In the genomic region with DNA sequence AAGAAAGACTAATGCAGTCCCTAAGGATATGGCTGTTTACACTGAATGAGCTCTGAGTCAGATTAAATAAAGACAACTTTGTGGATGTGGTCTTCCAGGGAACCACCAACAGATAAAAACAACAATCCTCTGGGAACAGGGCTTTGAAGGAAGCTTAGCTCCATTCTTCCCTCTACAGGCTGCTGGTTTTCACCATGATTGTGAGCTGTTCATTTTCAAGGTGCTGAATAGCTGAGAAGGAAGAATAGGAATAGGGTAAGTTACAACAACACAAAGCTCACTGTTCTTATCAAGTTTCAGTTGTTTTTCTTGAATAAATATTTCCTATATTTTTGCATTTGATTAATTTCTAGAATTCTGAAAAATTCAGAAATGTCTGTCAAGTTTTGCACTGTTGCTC, we compare ENCODE assay signal across 2 cellular contexts.
TF ChIP-seq lines count a peak whose summit lies in the region.

No MANE protein-coding gene starts in this region.

TF ChIP-seq in HepG2, 621 proteins besides CTCF, POLR2A, EP300 and RAD21 (continued from another document):
- no peak for TF ChIP-seq ZNF337 (CRISPR knock-in tag; IDR thresholded peaks at IDR 0.05; ENCODE audit: borderline replicate concordance, low read depth)
- TF ChIP-seq MEF2D (CRISPR knock-in tag; IDR thresholded peaks at IDR 0.05), result no peak
- TF ChIP-seq, protein P1, sequence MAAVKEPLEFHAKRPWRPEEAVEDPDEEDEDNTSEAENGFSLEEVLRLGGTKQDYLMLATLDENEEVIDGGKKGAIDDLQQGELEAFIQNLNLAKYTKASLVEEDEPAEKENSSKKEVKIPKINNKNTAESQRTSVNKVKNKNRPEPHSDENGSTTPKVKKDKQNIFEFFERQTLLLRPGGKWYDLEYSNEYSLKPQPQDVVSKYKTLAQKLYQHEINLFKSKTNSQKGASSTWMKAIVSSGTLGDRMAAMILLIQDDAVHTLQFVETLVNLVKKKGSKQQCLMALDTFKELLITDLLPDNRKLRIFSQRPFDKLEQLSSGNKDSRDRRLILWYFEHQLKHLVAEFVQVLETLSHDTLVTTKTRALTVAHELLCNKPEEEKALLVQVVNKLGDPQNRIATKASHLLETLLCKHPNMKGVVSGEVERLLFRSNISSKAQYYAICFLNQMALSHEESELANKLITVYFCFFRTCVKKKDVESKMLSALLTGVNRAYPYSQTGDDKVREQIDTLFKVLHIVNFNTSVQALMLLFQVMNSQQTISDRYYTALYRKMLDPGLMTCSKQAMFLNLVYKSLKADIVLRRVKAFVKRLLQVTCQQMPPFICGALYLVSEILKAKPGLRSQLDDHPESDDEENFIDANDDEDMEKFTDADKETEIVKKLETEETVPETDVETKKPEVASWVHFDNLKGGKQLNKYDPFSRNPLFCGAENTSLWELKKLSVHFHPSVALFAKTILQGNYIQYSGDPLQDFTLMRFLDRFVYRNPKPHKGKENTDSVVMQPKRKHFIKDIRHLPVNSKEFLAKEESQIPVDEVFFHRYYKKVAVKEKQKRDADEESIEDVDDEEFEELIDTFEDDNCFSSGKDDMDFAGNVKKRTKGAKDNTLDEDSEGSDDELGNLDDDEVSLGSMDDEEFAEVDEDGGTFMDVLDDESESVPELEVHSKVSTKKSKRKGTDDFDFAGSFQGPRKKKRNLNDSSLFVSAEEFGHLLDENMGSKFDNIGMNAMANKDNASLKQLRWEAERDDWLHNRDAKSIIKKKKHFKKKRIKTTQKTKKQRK (IDR thresholded peaks at IDR 0.05; ENCODE audit: low read length), result no peak
- no peak for TF ChIP-seq CENPT (CRISPR knock-in tag; IDR thresholded peaks at IDR 0.05; ENCODE audit: low read depth)
- TF ChIP-seq, protein P2, sequence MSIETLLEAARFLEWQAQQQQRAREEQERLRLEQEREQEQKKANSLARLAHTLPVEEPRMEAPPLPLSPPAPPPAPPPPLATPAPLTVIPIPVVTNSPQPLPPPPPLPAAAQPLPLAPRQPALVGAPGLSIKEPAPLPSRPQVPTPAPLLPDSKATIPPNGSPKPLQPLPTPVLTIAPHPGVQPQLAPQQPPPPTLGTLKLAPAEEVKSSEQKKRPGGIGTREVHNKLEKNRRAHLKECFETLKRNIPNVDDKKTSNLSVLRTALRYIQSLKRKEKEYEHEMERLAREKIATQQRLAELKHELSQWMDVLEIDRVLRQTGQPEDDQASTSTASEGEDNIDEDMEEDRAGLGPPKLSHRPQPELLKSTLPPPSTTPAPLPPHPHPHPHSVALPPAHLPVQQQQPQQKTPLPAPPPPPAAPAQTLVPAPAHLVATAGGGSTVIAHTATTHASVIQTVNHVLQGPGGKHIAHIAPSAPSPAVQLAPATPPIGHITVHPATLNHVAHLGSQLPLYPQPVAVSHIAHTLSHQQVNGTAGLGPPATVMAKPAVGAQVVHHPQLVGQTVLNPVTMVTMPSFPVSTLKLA (IDR thresholded peaks at IDR 0.05), result no peak
- TF ChIP-seq FOXO1 (CRISPR knock-in tag; IDR thresholded peaks at IDR 0.05), result no peak
- TF ChIP-seq ZNF761 (CRISPR knock-in tag; conservative IDR thresholded peaks at IDR 0.05), result no peak
- no peak for TF ChIP-seq ZFY (CRISPR knock-in tag; IDR thresholded peaks at IDR 0.05)
- TF ChIP-seq STAG1 (CRISPR knock-in tag; IDR thresholded peaks at IDR 0.05), result peak; percentile 45
- no peak for TF ChIP-seq ZMAT3 (CRISPR knock-in tag; conservative IDR thresholded peaks at IDR 0.05)
- no peak for TF ChIP-seq PITX1 (CRISPR knock-in tag; IDR thresholded peaks at IDR 0.05)
- no peak for TF ChIP-seq CBX1 (IDR thresholded peaks at IDR 0.05; ENCODE audit: low read depth)
- TF ChIP-seq, protein P3, sequence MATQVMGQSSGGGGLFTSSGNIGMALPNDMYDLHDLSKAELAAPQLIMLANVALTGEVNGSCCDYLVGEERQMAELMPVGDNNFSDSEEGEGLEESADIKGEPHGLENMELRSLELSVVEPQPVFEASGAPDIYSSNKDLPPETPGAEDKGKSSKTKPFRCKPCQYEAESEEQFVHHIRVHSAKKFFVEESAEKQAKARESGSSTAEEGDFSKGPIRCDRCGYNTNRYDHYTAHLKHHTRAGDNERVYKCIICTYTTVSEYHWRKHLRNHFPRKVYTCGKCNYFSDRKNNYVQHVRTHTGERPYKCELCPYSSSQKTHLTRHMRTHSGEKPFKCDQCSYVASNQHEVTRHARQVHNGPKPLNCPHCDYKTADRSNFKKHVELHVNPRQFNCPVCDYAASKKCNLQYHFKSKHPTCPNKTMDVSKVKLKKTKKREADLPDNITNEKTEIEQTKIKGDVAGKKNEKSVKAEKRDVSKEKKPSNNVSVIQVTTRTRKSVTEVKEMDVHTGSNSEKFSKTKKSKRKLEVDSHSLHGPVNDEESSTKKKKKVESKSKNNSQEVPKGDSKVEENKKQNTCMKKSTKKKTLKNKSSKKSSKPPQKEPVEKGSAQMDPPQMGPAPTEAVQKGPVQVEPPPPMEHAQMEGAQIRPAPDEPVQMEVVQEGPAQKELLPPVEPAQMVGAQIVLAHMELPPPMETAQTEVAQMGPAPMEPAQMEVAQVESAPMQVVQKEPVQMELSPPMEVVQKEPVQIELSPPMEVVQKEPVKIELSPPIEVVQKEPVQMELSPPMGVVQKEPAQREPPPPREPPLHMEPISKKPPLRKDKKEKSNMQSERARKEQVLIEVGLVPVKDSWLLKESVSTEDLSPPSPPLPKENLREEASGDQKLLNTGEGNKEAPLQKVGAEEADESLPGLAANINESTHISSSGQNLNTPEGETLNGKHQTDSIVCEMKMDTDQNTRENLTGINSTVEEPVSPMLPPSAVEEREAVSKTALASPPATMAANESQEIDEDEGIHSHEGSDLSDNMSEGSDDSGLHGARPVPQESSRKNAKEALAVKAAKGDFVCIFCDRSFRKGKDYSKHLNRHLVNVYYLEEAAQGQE (IDR thresholded peaks at IDR 0.05; ENCODE audit: borderline replicate concordance in 1 of 2, low read depth in 1 of 2, low read length in 2 of 2), result peak; percentile 17 to 91
- TF ChIP-seq MLLT10 (CRISPR knock-in tag; IDR thresholded peaks at IDR 0.05), result no peak
- TF ChIP-seq MIER2 (CRISPR knock-in tag; IDR thresholded peaks at IDR 0.05), result peak; percentile 93
- TF ChIP-seq ZBTB21 (CRISPR knock-in tag; IDR thresholded peaks at IDR 0.05), result no peak

TF ChIP-seq in SK-N-SH treated with all-trans-retinoic acid at 6 μM for 48 hours, 23 proteins besides CTCF, POLR2A, EP300 and RAD21 (continued from another document):
- TF ChIP-seq TCF4 (CRISPR knock-in tag; IDR thresholded peaks at IDR 0.05; ENCODE audit: borderline replicate concordance) (no peak), ZNF8 (CRISPR knock-in tag; IDR thresholded peaks at IDR 0.05) (no peak), RARB (CRISPR knock-in tag; IDR thresholded peaks at IDR 0.05) (no peak)
